In genomic region chr10:61179734-61180133, GRCh38 we compare ENCODE assay signal across 20 cellular contexts.
"Had no signal": no experiment of that assay in that cellular context is flagged by ENCODE, and none has a peak within 500 bp of the region (broad histone marks: within the 10 kb centered on the region; RNA-seq: fewer than 3 reads in every experiment).

No MANE protein-coding gene starts in this region.

- H3K4me3 ChIP-seq: adrenal gland, gastroesophageal sphincter, heart left ventricle, prostate gland, skin epidermis, suprapubic skin, transverse colon, uterus had no signal

- H3K9me3 ChIP-seq: adrenal gland, gastroesophageal sphincter, heart left ventricle, prostate gland, suprapubic skin, transverse colon, uterus had no signal

- DNase-seq: activated CD4-positive, alpha-beta T cell treated with anti-CD3 and anti-CD28 coated beads, Interleukin-2, amount 50 U/mL, for 48 hours; activated gamma-delta T cell treated with Interleukin-2 at 50 U/mL for 16 hours; adrenal gland; effector CD8-positive, alpha-beta T cell; heart left ventricle; kidney glomerular epithelial cell; left ventricle myocardium superior; right cardiac atrium; stimulated activated CD4-positive, alpha-beta T cell treated with anti-CD3 and anti-CD28 coated beads, Interleukin-15, amount 100 ng/mL, for 24 hours; stimulated activated CD4-positive, alpha-beta T cell treated with anti-CD3 and anti-CD28 coated beads, Interleukin-2, amount 100 ng/mL, for 48 hours; stimulated activated naive CD8-positive, alpha-beta T cell treated with anti-CD3 and anti-CD28 coated beads, Interleukin-15, amount 100 ng/mL, for 72 hours; transverse colon; uterus; WERI-Rb-1 had no signal

- H3K27ac ChIP-seq: adrenal gland, gastroesophageal sphincter, heart left ventricle, prostate gland, skin epidermis, suprapubic skin, transverse colon, uterus, WERI-Rb-1 had no signal

- ATAC-seq: activated naive CD4-positive, alpha-beta T cell treated with anti-CD3 and anti-CD28 coated beads, Interleukin-2, amount 50 U/mL, for 72 hours; esophagus mucosa; gastroesophageal sphincter; heart left ventricle; left ventricle myocardium superior; right cardiac atrium; stimulated activated naive CD8-positive, alpha-beta T cell treated with anti-CD3 and anti-CD28 coated beads, Interleukin-15, amount 100 ng/mL, for 72 hours had no signal

- H3K36me3 ChIP-seq: adrenal gland, gastroesophageal sphincter, heart left ventricle, prostate gland, suprapubic skin, transverse colon, uterus, WERI-Rb-1 had no signal

- H3K4me1 ChIP-seq: adrenal gland, prostate gland, suprapubic skin, uterus had no signal

- H3K27me3 ChIP-seq: adrenal gland, gastroesophageal sphincter, heart left ventricle, suprapubic skin, transverse colon, uterus had no signal
